In the genomic region with DNA sequence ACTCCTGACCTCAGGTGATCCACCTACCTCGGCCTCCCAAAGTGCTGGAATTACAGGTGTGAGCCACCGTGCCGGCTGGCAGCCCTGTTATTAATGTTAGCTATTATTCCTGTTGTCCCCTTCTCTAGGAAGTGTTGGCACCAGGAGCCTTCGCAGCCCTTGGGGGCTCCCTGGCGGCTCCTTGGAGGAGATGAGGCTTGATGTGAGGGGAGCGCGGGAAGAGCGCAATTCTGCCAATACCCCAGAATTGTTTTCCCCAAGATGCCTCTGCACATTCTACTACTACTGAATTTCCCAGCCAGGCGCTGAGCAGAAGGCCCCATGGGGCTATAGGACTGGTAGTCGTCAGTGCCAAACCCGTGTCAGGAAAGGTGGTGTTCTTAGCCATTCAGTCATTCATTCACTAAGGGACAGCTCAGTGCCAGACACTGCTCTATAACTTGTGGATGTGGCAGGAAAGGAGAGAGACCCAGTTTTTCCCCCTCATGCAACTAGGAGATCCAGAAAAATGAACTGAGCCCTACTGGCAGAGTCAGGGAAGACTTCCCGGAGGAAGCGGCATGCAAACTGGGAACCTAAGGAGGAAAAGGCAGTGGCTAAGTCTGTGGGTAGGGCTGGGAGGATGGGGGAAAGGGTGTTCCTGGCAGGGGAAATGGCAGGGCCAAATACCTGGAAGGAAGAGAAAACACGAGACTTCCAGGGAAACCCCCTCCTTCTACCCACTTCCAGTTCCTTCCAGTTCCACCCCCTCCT, we compare ENCODE assay signal across 20 cellular contexts. TPM values are rescaled to one million over a fixed set of nuclear protein-coding genes. Genes with fewer than 3 reads are reported as not detected.
A peak's percentile ranks its signal among the peaks of the same experiment; 100 is the strongest.
DNase-seq lines count a peak whose midpoint lies in the region; ATAC-seq, FAIRE-seq and TF ChIP-seq lines count a peak whose summit lies in the region.
"Had no signal": no experiment of that assay in that cellular context is flagged by ENCODE, and none has a peak within 500 bp of the region (broad histone marks: within the 10 kb centered on the region; RNA-seq: fewer than 3 reads in every experiment).

No MANE protein-coding gene starts in this region.

- H3K27ac ChIP-seq in GM23338 (ENCODE audit: low read depth) (no peak overlapping the region), kidney (ENCODE audit: low read depth in 2 of 2, low read length in 2 of 2) (no peak overlapping the region), stomach (peak overlapping the region in 3 of 5 donors; percentile 53 to 78 (median 76))
- no peak overlapping the region for H3K27ac ChIP-seq in naive thymus-derived CD4-positive, alpha-beta T cell (ENCODE audit: low read depth, low read length)
- H3K27ac ChIP-seq: colonic mucosa had no signal

- H3K27me3 Mint-ChIP-seq in GM23338 (ENCODE audit: insufficient read depth, low read depth, poor library complexity) (peaks cover 13% of the 10 kb centered on the region), chondrocyte (ENCODE audit: low read depth) (no peaks in the 10 kb centered on the region)
- H3K27me3 Mint-ChIP-seq in naive thymus-derived CD4-positive, alpha-beta T cell, result peaks cover 30 to 53% (median 43%) of the 10 kb centered on the region in 5 donors

- ATAC-seq in GM23338, result no peak
- no peak for ATAC-seq in HG03045 (IDR thresholded peaks at IDR 0.05; ENCODE audit: unreplicated experiment)
- ATAC-seq in naive thymus-derived CD4-positive, alpha-beta T cell, result no peak
- ATAC-seq: activated CD4-positive, alpha-beta T cell treated with anti-CD3 and anti-CD28 coated beads for 36 hours; left colon; stimulated activated naive CD8-positive, alpha-beta T cell treated with anti-CD3 and anti-CD28 coated beads, Interleukin-15, amount 100 ng/mL, for 72 hours had no signal

- intact Hi-C loops in kidney (cut with DNase I) (no loop called here), stomach (cut with DNase I; ENCODE audit: low total_unique reads) (no loop called here)
- intact Hi-C loops in naive thymus-derived CD4-positive, alpha-beta T cell (cut with micrococcal nuclease), result no loop called here

- peak overlapping the region; percentile 97 for H3K4me2 ChIP-seq in GM23338

- H3K9me3 ChIP-seq in kidney (ENCODE audit: control insufficient read depth in 1 of 2, low read length in 2 of 2), result no peaks in the 10 kb centered on the region
- H3K9me3 ChIP-seq in stomach, result no peaks in the 10 kb centered on the region
- H3K9me3 ChIP-seq in naive thymus-derived CD4-positive, alpha-beta T cell (ENCODE audit: control insufficient read depth in 2 of 3, low read length in 3 of 3), result no peaks in the 10 kb centered on the region
- H3K9me3 ChIP-seq: colonic mucosa, MG63, SJCRH30 had no signal

- H3K36me3 Mint-ChIP-seq in GM23338 (ENCODE audit: low read depth), result peaks cover 3% of the 10 kb centered on the region; the same call in 2 of the 3 replicates
- no peaks in the 10 kb centered on the region for H3K36me3 Mint-ChIP-seq in chondrocyte (ENCODE audit: low read depth)
- H3K36me3 Mint-ChIP-seq in naive thymus-derived CD4-positive, alpha-beta T cell, result no peaks in the 10 kb centered on the region

- H3K27me3 ChIP-seq in GM23338 (ENCODE audit: insufficient read depth) (no peaks in the 10 kb centered on the region), stomach (peaks cover 6 to 75% (median 38%) of the 10 kb centered on the region in 3 donors)
- H3K27me3 ChIP-seq in naive thymus-derived CD4-positive, alpha-beta T cell (ENCODE audit: control insufficient read depth in 2 of 2, insufficient read depth in 2 of 2, low read length in 2 of 2), result no peaks in the 10 kb centered on the region
- H3K27me3 ChIP-seq: MG63, SJCRH30 had no signal

- H3K9ac ChIP-seq in kidney (ENCODE audit: low read length in 2 of 2), result no peak overlapping the region

- H3K9me3 Mint-ChIP-seq in GM23338 (peaks cover 3% of the 10 kb centered on the region; the same call in 1 of the 3 replicates), chondrocyte (ENCODE audit: low read depth) (no peaks in the 10 kb centered on the region)
- H3K9me3 Mint-ChIP-seq in naive thymus-derived CD4-positive, alpha-beta T cell, result no peaks in the 10 kb centered on the region
- H3K9me3 Mint-ChIP-seq: stimulated activated naive CD8-positive, alpha-beta T cell treated with anti-CD3 and anti-CD28 coated beads, Interleukin-15, amount 100 ng/mL, for 72 hours had no signal

- POLR2A ChIA-PET in naive thymus-derived CD4-positive, alpha-beta T cell (lab: Charles Lee), result no interaction called here

- H4K20me1 ChIP-seq in GM23338 (replicated peaks; ENCODE audit: insufficient read depth), result peaks cover 3% of the 10 kb centered on the region; the same call in 1 of the 2 replicates

- no peak for TF ChIP-seq POLR2A in stomach (IDR thresholded peaks at IDR 0.05)

- no peaks in the 10 kb centered on the region for H3K9me2 ChIP-seq in GM23338 (ENCODE audit: insufficient read depth)

- H3K4me1 Mint-ChIP-seq in GM23338 (peaks cover 60% of the 10 kb centered on the region), chondrocyte (ENCODE audit: low read depth) (peaks cover 36% of the 10 kb centered on the region)
- peaks cover 0 to 7% (median 0%) of the 10 kb centered on the region in 7 donors for H3K4me1 Mint-ChIP-seq in naive thymus-derived CD4-positive, alpha-beta T cell
- H3K4me1 Mint-ChIP-seq: activated CD4-positive, alpha-beta T cell treated with anti-CD3 and anti-CD28 coated beads for 36 hours had no signal

- DNase-seq in GM23338 (ENCODE audit: low spot score) (peak; percentile 31), chondrocyte (ENCODE audit: low spot score) (no peak), kidney (peak; percentile 41), stomach (no peak), Kasumi-1 (lab: John Stamatoyannopoulos, UW) (no peak), hepatic stellate cell (ENCODE audit: low spot score) (no peak)
- no peak for DNase-seq in naive thymus-derived CD4-positive, alpha-beta T cell
- DNase-seq: activated CD4-positive, alpha-beta T cell treated with anti-CD3 and anti-CD28 coated beads for 36 hours; activated CD8-positive, alpha-beta memory T cell treated with anti-CD3 and anti-CD28 coated beads, Interleukin-2, amount 50 U/mL, for 4 hours; colonic mucosa; GF-D8; hippocampal formation; left colon; MG63; NCI-H187 treated with DMSO at 0.1 percent for 48 hours; NCI-H510A; SJCRH30; stimulated activated naive CD8-positive, alpha-beta T cell treated with anti-CD3 and anti-CD28 coated beads, Interleukin-15, amount 100 ng/mL, for 72 hours had no signal

- H3K27ac Mint-ChIP-seq in GM23338 (no peak overlapping the region), chondrocyte (ENCODE audit: unreplicated experiment) (peak overlapping the region; percentile 27)
- H3K27ac Mint-ChIP-seq in naive thymus-derived CD4-positive, alpha-beta T cell, result no peak overlapping the region
- H3K27ac Mint-ChIP-seq: activated CD4-positive, alpha-beta T cell treated with anti-CD3 and anti-CD28 coated beads for 36 hours had no signal

- no peak overlapping the region for H3K4me3 ChIP-seq in GM23338
- no peak overlapping the region for H3K4me3 ChIP-seq in kidney (ENCODE audit: low read length in 2 of 2)
- H3K4me3 ChIP-seq in stomach, result peak overlapping the region; percentile 18 to 61 (median 56)
- H3K4me3 ChIP-seq in naive thymus-derived CD4-positive, alpha-beta T cell (ENCODE audit: low read length), result no peak overlapping the region
- H3K4me3 ChIP-seq: colonic mucosa had no signal

- peaks cover 68% of the 10 kb centered on the region for H3K79me2 ChIP-seq in GM23338 (replicated peaks; ENCODE audit: insufficient read depth)

- TF ChIP-seq EP300 in stomach (IDR thresholded peaks at IDR 0.05), result no peak

- WGBS in stomach, 5 donors, result 82 to 91% (median 87%) methylated on average over 14 of the region's 14 CpGs

- CTCF ChIA-PET in naive thymus-derived CD4-positive, alpha-beta T cell (lab: Charles Lee), result no interaction called here

- FAIRE-seq in kidney (lab: Jason Lieb, UNC), result no peak
- FAIRE-seq: D721Med had no signal

- H3K4me3 Mint-ChIP-seq in GM23338, result peak overlapping the region; percentile 26; the same call in 1 of the 3 replicates
- H3K4me3 Mint-ChIP-seq in chondrocyte (ENCODE audit: unreplicated experiment), result no peak overlapping the region
- no peak overlapping the region for H3K4me3 Mint-ChIP-seq in naive thymus-derived CD4-positive, alpha-beta T cell
- H3K4me3 Mint-ChIP-seq: activated CD4-positive, alpha-beta T cell treated with anti-CD3 and anti-CD28 coated beads for 36 hours; stimulated activated naive CD8-positive, alpha-beta T cell treated with anti-CD3 and anti-CD28 coated beads, Interleukin-15, amount 100 ng/mL, for 72 hours had no signal

- H3K36me3 ChIP-seq in GM23338 (ENCODE audit: insufficient read depth) (no peaks in the 10 kb centered on the region), kidney (ENCODE audit: control insufficient read depth in 1 of 2, insufficient read depth in 2 of 2, low read length in 2 of 2) (no peaks in the 10 kb centered on the region), stomach (no peaks in the 10 kb centered on the region)
- H3K36me3 ChIP-seq in naive thymus-derived CD4-positive, alpha-beta T cell (ENCODE audit: control insufficient read depth in 2 of 3, insufficient read depth in 3 of 3, low read length in 3 of 3), result no peaks in the 10 kb centered on the region
- H3K36me3 ChIP-seq: colonic mucosa, MG63, SJCRH30 had no signal

- H3F3A ChIP-seq in GM23338 (replicated peaks; ENCODE audit: low read depth), result peaks cover 23% of the 10 kb centered on the region

- no peak overlapping the region for H2AFZ ChIP-seq in GM23338

- no peak for TF ChIP-seq CTCF in GM23338 (conservative IDR thresholded peaks at IDR 0.05; ENCODE audit: low read depth in 2 of 2)
- no peak for TF ChIP-seq CTCF in chondrocyte (IDR thresholded peaks at IDR 0.05)
- TF ChIP-seq CTCF in kidney (IDR thresholded peaks at IDR 0.05; ENCODE audit: borderline replicate concordance, extremely low read depth, insufficient read depth), result no peak
- no peak for TF ChIP-seq CTCF in stomach (IDR thresholded peaks at IDR 0.05)

- H3K4me1 ChIP-seq in GM23338 (ENCODE audit: insufficient read depth), result peaks cover 53% of the 10 kb centered on the region
- peaks cover 0 to 2% of the 10 kb centered on the region in 2 donors for H3K4me1 ChIP-seq in kidney (ENCODE audit: control insufficient read depth in 1 of 2, insufficient read depth in 1 of 2, low read depth in 1 of 2, low read length in 2 of 2)
- H3K4me1 ChIP-seq in stomach, result peaks cover 11 to 70% (median 37%) of the 10 kb centered on the region in 4 donors
- H3K4me1 ChIP-seq in naive thymus-derived CD4-positive, alpha-beta T cell (ENCODE audit: control insufficient read depth in 2 of 2, insufficient read depth in 2 of 2, low read length in 2 of 2), result no peaks in the 10 kb centered on the region
- H3K4me1 ChIP-seq: colonic mucosa, SJCRH30 had no signal

TF ChIP-seq in GM23338, 12 proteins besides CTCF, POLR2A, EP300 and RAD21 (continues in another document):
- TF ChIP-seq EZH2phosphoT487 (IDR thresholded peaks at IDR 0.05; ENCODE audit: unreplicated experiment), result no peak

RNA-seq across cellular contexts. Expression of a gene that starts 3.5 kb away (rescaled TPM):
- 134 and 137 TPM in 2 replicates for total RNA-seq in GM23338 (2014; rRNA removed; shearing (Covaris generic))
- polyA plus RNA-seq in GM23338 (2016; fragmentation: Nextera tagmentation; extraction: Ambion mirVana) (88.4 and 90.1 TPM in 2 replicates), kidney (ENCODE audit: insufficient read depth, low read depth, low replicate concordance) (23.3 TPM), stomach (10 to 100 TPM; 43.4 to 97.3 (median 95.6) TPM)
- total RNA-seq in chondrocyte (127 to 186 TPM (median 183 TPM) in 3 replicates), kidney (105 TPM), stomach (100 to 1,000 TPM in 4 of 5 donors, 10 to 100 TPM in 1; 38.8 to 416 (median 210) TPM)
- 1 to 10 TPM in 1 of 5 experiments, under 1 TPM in 1, not detected in 3; 0.11 to 1.1 TPM for total RNA-seq in naive thymus-derived CD4-positive, alpha-beta T cell
- polyA plus RNA-seq in naive thymus-derived CD4-positive, alpha-beta T cell, result not detected
- total RNA-seq: activated CD4-positive, alpha-beta T cell treated with anti-CD3 and anti-CD28 coated beads for 36 hours had no signal

Comparison
In these comparisons a context has a peak if more than half of its experiments do, and no peak if none do; other contexts are left out.
1. DNase-seq: peak in GM23338 (single experiment) and kidney (single experiment); none in chondrocyte (single experiment), stomach (single experiment), Kasumi-1 (0 of 2), naive thymus-derived CD4-positive, alpha-beta T cell (0 of 9) and hepatic stellate cell (single experiment).
2. H3K27ac ChIP-seq: peak in stomach (3 of 5); none in GM23338 (single experiment), kidney (0 of 2) and naive thymus-derived CD4-positive, alpha-beta T cell (single experiment).
3. H3K4me3 ChIP-seq: peak in stomach (4 of 4); none in GM23338 (single experiment), kidney (0 of 2) and naive thymus-derived CD4-positive, alpha-beta T cell (single experiment).
4. RNA of a gene that starts 3.5 kb away (total RNA-seq): 38.8 to 416 TPM in stomach, 127 to 186 TPM in chondrocyte, 134 to 137 TPM in GM23338 and 105 TPM in kidney (single experiment); 0.11 to 1.1 TPM in naive thymus-derived CD4-positive, alpha-beta T cell; every median in the first group is over 10 times any median in the second.